In genomic region chr11:2465201-2466068, GRCh38 we compare ENCODE assay signal across 28 cellular contexts. TPM values are rescaled to one million over a fixed set of nuclear protein-coding genes. Genes with fewer than 3 reads are reported as not detected.
DNase-seq lines count a peak whose midpoint lies in the region; ATAC-seq, FAIRE-seq and TF ChIP-seq lines count a peak whose summit lies in the region.
"Had no signal": no experiment of that assay in that cellular context is flagged by ENCODE, and none has a peak within 500 bp of the region (broad histone marks: within the 10 kb centered on the region; RNA-seq: fewer than 3 reads in every experiment).

No MANE protein-coding gene starts in this region.

- no peak for TF ChIP-seq POLR2A in spleen (IDR thresholded peaks at IDR 0.05)

- no peaks in the 10 kb centered on the region for H3K9me2 ChIP-seq in SU-DHL-6 (replicated peaks; ENCODE audit: insufficient read depth, low read length)

- peak; percentile 9 for DNase-seq in activated CD4-positive, alpha-beta memory T cell treated with anti-CD3 and anti-CD28 coated beads, Interleukin-2, amount 10 ng/mL, durations not matched to agents 7 days and 5 days
- DNase-seq in activated CD4-positive, alpha-beta memory T cell treated with anti-CD3 and anti-CD28 coated beads for 36 hours = no peak
- DNase-seq in kidney (no peak), spleen (peak; percentile 73), GM19238 (ENCODE audit: insufficient read length, low spot score) (no peak), GM20000 (ENCODE audit: low spot score) (no peak)
- DNase-seq: 8988T; activated CD4-positive, alpha-beta T cell treated with anti-CD3 and anti-CD28 coated beads, Interleukin-2, amount 50 U/mL, for 1 hour; activated T-cell treated with anti-CD3 and anti-CD28 coated beads, Interleukin-2, amount 50 U/mL, for 24 hours; BE2C; Calu3; GOT3; NCI-H1092; NCI-H526; SHP77 treated with DMSO at 0.1 percent for 48 hours; uterus had no signal

- no peak for ATAC-seq in HG02798 (IDR thresholded peaks at IDR 0.05; ENCODE audit: poor library complexity, unreplicated experiment)
- ATAC-seq: esophagus mucosa; pancreas; stimulated activated naive CD8-positive, alpha-beta T cell treated with anti-CD3 and anti-CD28 coated beads, Interleukin-15, amount 100 ng/mL, for 72 hours had no signal

- FAIRE-seq in kidney (lab: Jason Lieb, UNC) = no peak
- FAIRE-seq: bronchial epithelial cell, HTR-8/SVneo, pancreas had no signal

- H3K9ac ChIP-seq in SU-DHL-6 (ENCODE audit: low read length) = 0 out of 2 replicates have a peak overlapping the region, but pooled peaks have one; percentile 10
- peak overlapping the region in 1 of 2 donors; percentile 58 for H3K9ac ChIP-seq in kidney (ENCODE audit: low read length in 2 of 2)

- H3K27ac ChIP-seq in SU-DHL-6 (ENCODE audit: low read depth, low read length) (no peak overlapping the region), kidney (ENCODE audit: low read depth in 2 of 2, low read length in 2 of 2) (peak overlapping the region; percentile 91), spleen (no peak overlapping the region)
- H3K27ac ChIP-seq: uterus had no signal

- CTCF ChIA-PET in activated CD4-positive, alpha-beta memory T cell treated with anti-CD3 and anti-CD28 coated beads, Interleukin-2, amount 10 ng/mL, durations not matched to agents 7 days and 5 days (lab: Charles Lee) = interaction anchor here (1.1 kb wide), 1 partner anchor 427 kb away, joined by 3 read pairs; no protein-coding TSS in a partner anchor
- CTCF ChIA-PET in activated CD4-positive, alpha-beta memory T cell treated with anti-CD3 and anti-CD28 coated beads for 36 hours (lab: Charles Lee) = interaction anchor here (0.9 kb wide), 1 partner anchor 68 kb away, joined by 4 read pairs; no protein-coding TSS in a partner anchor

- H3K27me3 ChIP-seq in SU-DHL-6 (ENCODE audit: low read length) (no peaks in the 10 kb centered on the region), spleen (replicated peaks in 1 of 7) (no peaks in the 10 kb centered on the region)
- H3K27me3 ChIP-seq: BE2C, pancreas, uterus had no signal

- POLR2A ChIA-PET in activated CD4-positive, alpha-beta memory T cell treated with anti-CD3 and anti-CD28 coated beads, Interleukin-2, amount 10 ng/mL, durations not matched to agents 7 days and 5 days (lab: Charles Lee) = interaction anchor here (0.6 to 1.2 kb wide), 3 partner anchors 11 to 93 kb away, joined by 3 read pairs; partner anchors contain the start of gene KCNQ1
- POLR2A ChIA-PET in activated CD4-positive, alpha-beta memory T cell treated with anti-CD3 and anti-CD28 coated beads for 36 hours (lab: Charles Lee) = interaction anchor here (0.6 kb wide), 1 partner anchor 21 kb away, joined by 5 read pairs; the partner anchor contains the start of gene KCNQ1

- H3K27ac Mint-ChIP-seq in activated CD4-positive, alpha-beta memory T cell treated with anti-CD3 and anti-CD28 coated beads, Interleukin-2, amount 10 ng/mL, durations not matched to agents 7 days and 5 days = no peak overlapping the region
- H3K27ac Mint-ChIP-seq in activated CD4-positive, alpha-beta memory T cell treated with anti-CD3 and anti-CD28 coated beads for 36 hours = no peak overlapping the region
- H3K27ac Mint-ChIP-seq: activated T-cell treated with anti-CD3 and anti-CD28 coated beads, Interleukin-2, amount 50 U/mL, for 24 hours had no signal

- H3K9me3 Mint-ChIP-seq in activated CD4-positive, alpha-beta memory T cell treated with anti-CD3 and anti-CD28 coated beads, Interleukin-2, amount 10 ng/mL, durations not matched to agents 7 days and 5 days = no peaks in the 10 kb centered on the region
- no peaks in the 10 kb centered on the region for H3K9me3 Mint-ChIP-seq in activated CD4-positive, alpha-beta memory T cell treated with anti-CD3 and anti-CD28 coated beads for 36 hours
- H3K9me3 Mint-ChIP-seq: activated T-cell treated with anti-CD3 and anti-CD28 coated beads, Interleukin-2, amount 50 U/mL, for 24 hours; stimulated activated naive CD8-positive, alpha-beta T cell treated with anti-CD3 and anti-CD28 coated beads, Interleukin-15, amount 100 ng/mL, for 72 hours had no signal

- peaks cover 3% of the 10 kb centered on the region for H3K27me3 Mint-ChIP-seq in activated CD4-positive, alpha-beta memory T cell treated with anti-CD3 and anti-CD28 coated beads, Interleukin-2, amount 10 ng/mL, durations not matched to agents 7 days and 5 days
- H3K27me3 Mint-ChIP-seq in activated CD4-positive, alpha-beta memory T cell treated with anti-CD3 and anti-CD28 coated beads for 36 hours = no peaks in the 10 kb centered on the region
- H3K27me3 Mint-ChIP-seq: activated T-cell treated with anti-CD3 and anti-CD28 coated beads, Interleukin-2, amount 50 U/mL, for 24 hours; stimulated activated naive CD8-positive, alpha-beta T cell treated with anti-CD3 and anti-CD28 coated beads, Interleukin-15, amount 100 ng/mL, for 72 hours had no signal

- H3K4me2 ChIP-seq in SU-DHL-6 (ENCODE audit: low read depth, low read length, poor library complexity, severe bottlenecking) = peak overlapping the region; percentile 32

- no peak overlapping the region for H2AFZ ChIP-seq in SU-DHL-6 (ENCODE audit: low read depth, low read length, severe bottlenecking)

- intact Hi-C loops in activated CD4-positive, alpha-beta memory T cell treated with anti-CD3 and anti-CD28 coated beads for 36 hours (cut with micrococcal nuclease) = no loop called here
- intact Hi-C loops in kidney (cut with DNase I) (no loop called here), spleen (cut with DNase I; ENCODE audit: low total_unique reads) (no loop called here)

- H3K9me3 ChIP-seq in SU-DHL-6 (ENCODE audit: insufficient read depth, low read length) (no peaks in the 10 kb centered on the region), kidney (ENCODE audit: control insufficient read depth in 1 of 2, low read length in 2 of 2) (no peaks in the 10 kb centered on the region), spleen (no peaks in the 10 kb centered on the region)
- H3K9me3 ChIP-seq: BE2C, pancreas, uterus had no signal

- peaks cover 8 to 30% of the 10 kb centered on the region in 2 donors for H3K4me1 ChIP-seq in kidney (ENCODE audit: control insufficient read depth in 1 of 2, insufficient read depth in 1 of 2, low read depth in 1 of 2, low read length in 2 of 2)
- H3K4me1 ChIP-seq in spleen = peaks cover 13 to 64% (median 43%) of the 10 kb centered on the region in 6 donors
- H3K4me1 ChIP-seq: BE2C, uterus had no signal

- H4K20me1 ChIP-seq in SU-DHL-6 (ENCODE audit: low read depth, low read length) = no peaks in the 10 kb centered on the region

- H3K79me2 ChIP-seq in SU-DHL-6 (ENCODE audit: insufficient read depth, low read length) = no peaks in the 10 kb centered on the region

- H3K4me1 Mint-ChIP-seq in activated CD4-positive, alpha-beta memory T cell treated with anti-CD3 and anti-CD28 coated beads, Interleukin-2, amount 10 ng/mL, durations not matched to agents 7 days and 5 days = peaks cover 27% of the 10 kb centered on the region
- peaks cover 32% of the 10 kb centered on the region for H3K4me1 Mint-ChIP-seq in activated CD4-positive, alpha-beta memory T cell treated with anti-CD3 and anti-CD28 coated beads for 36 hours (ENCODE audit: low read depth)

- H3F3A ChIP-seq in SU-DHL-6 (ENCODE audit: insufficient read depth) = peaks cover 27% of the 10 kb centered on the region

- no peaks in the 10 kb centered on the region for H3K36me3 ChIP-seq in SU-DHL-6 (ENCODE audit: low read length)
- H3K36me3 ChIP-seq in kidney (ENCODE audit: control insufficient read depth in 1 of 2, insufficient read depth in 2 of 2, low read length in 2 of 2) = no peaks in the 10 kb centered on the region
- H3K36me3 ChIP-seq in spleen = no peaks in the 10 kb centered on the region
- H3K36me3 ChIP-seq: BE2C, pancreas, uterus had no signal

- H3K4me3 Mint-ChIP-seq in activated CD4-positive, alpha-beta memory T cell treated with anti-CD3 and anti-CD28 coated beads, Interleukin-2, amount 10 ng/mL, durations not matched to agents 7 days and 5 days = no peak overlapping the region
- no peak overlapping the region for H3K4me3 Mint-ChIP-seq in activated CD4-positive, alpha-beta memory T cell treated with anti-CD3 and anti-CD28 coated beads for 36 hours
- H3K4me3 Mint-ChIP-seq: activated T-cell treated with anti-CD3 and anti-CD28 coated beads, Interleukin-2, amount 50 U/mL, for 24 hours had no signal

- 85 to 94% (median 88%) methylated on average over 11 to 20 of the region's 20 CpGs for WGBS in spleen, 5 donors

- H3K4me3 ChIP-seq in SU-DHL-6 (ENCODE audit: insufficient read depth, low read length, poor library complexity, severe bottlenecking) (no peak overlapping the region), kidney (ENCODE audit: low read length in 2 of 2) (no peak overlapping the region), spleen (no peak overlapping the region)
- H3K4me3 ChIP-seq: pancreas, uterus had no signal

- TF ChIP-seq CTCF in SU-DHL-6 (IDR thresholded peaks at IDR 0.05; ENCODE audit: insufficient read depth, low read length, poor library complexity, severe bottlenecking) (no peak), kidney (IDR thresholded peaks at IDR 0.05; ENCODE audit: borderline replicate concordance, extremely low read depth, insufficient read depth) (no peak), spleen (IDR thresholded peaks at IDR 0.05 in 8 of 11, conservative IDR thresholded peaks at IDR 0.05 in 3 of 11) (no peak), GM20000 (IDR thresholded peaks at IDR 0.05; ENCODE audit: extremely low read depth, missing control alignments) (no peak)

- no peaks in the 10 kb centered on the region for H3K36me3 Mint-ChIP-seq in activated CD4-positive, alpha-beta memory T cell treated with anti-CD3 and anti-CD28 coated beads, Interleukin-2, amount 10 ng/mL, durations not matched to agents 7 days and 5 days (ENCODE audit: low read depth)
- H3K36me3 Mint-ChIP-seq in activated CD4-positive, alpha-beta memory T cell treated with anti-CD3 and anti-CD28 coated beads for 36 hours = no peaks in the 10 kb centered on the region

RNA-seq across cellular contexts. Expression of gene KCNQ1, which starts 20.6 kb away (rescaled TPM):
- total RNA-seq in activated CD4-positive, alpha-beta memory T cell treated with anti-CD3 and anti-CD28 coated beads, Interleukin-2, amount 10 ng/mL, durations not matched to agents 7 days and 5 days = 10 to 100 TPM; 14.8 to 15.0 TPM
- 10 to 100 TPM; 10.7 to 10.8 TPM for total RNA-seq in activated CD4-positive, alpha-beta memory T cell treated with anti-CD3 and anti-CD28 coated beads for 36 hours
- 45.5 TPM for total RNA-seq in kidney
- 49.4 TPM for polyA plus RNA-seq in kidney (ENCODE audit: insufficient read depth, low read depth, low replicate concordance)
- total RNA-seq in spleen = 10 to 100 TPM; 10.9 to 21.6 (median 18.3) TPM
- polyA plus RNA-seq in spleen = 1 to 10 TPM; 3.3 to 6.5 (median 3.6) TPM
- total RNA-seq: LHCN-M2 had no signal

RNA-seq across cellular contexts. Expression of gene TRPM5, which starts 21.1 kb away (rescaled TPM):
- total RNA-seq in activated CD4-positive, alpha-beta memory T cell treated with anti-CD3 and anti-CD28 coated beads, Interleukin-2, amount 10 ng/mL, durations not matched to agents 7 days and 5 days = not detected
- total RNA-seq in activated CD4-positive, alpha-beta memory T cell treated with anti-CD3 and anti-CD28 coated beads for 36 hours = not detected
- total RNA-seq in kidney (0.25 TPM), spleen (under 1 TPM in 3 of 7 donors, not detected in 4; 0.10 to 0.16 (median 0.15) TPM)
- polyA plus RNA-seq in kidney (ENCODE audit: insufficient read depth, low read depth, low replicate concordance) (0.69 TPM), spleen (under 1 TPM; 0.02 to 0.28 (median 0.19) TPM)
- total RNA-seq: bronchial epithelial cell; Calu3; esophagus mucosa; glomerular endothelial cell; LHCN-M2; lower leg skin; myocyte; T-helper 1 cell treated with Interleukin-12 subunit alpha and Interleukin-12 subunit beta and Interleukin-4 antibody, amounts not matched to agents 30 ng/mL and 1 ng/mL, for 36 hours had no signal

Comparison
In these comparisons a context has a peak if more than half of its experiments do, and no peak if none do; other contexts are left out.
1. DNase-seq: peak in activated CD4-positive, alpha-beta memory T cell treated with anti-CD3 and anti-CD28 coated beads, Interleukin-2, amount 10 ng/mL, durations not matched to agents 7 days and 5 days (single experiment) and spleen (single experiment); none in activated CD4-positive, alpha-beta memory T cell treated with anti-CD3 and anti-CD28 coated beads for 36 hours (single experiment), kidney (single experiment), GM19238 (single experiment) and GM20000 (single experiment).
2. H3K27ac ChIP-seq: peak in kidney (2 of 2); none in SU-DHL-6 (single experiment) and spleen (0 of 8).